In the genomic region with DNA sequence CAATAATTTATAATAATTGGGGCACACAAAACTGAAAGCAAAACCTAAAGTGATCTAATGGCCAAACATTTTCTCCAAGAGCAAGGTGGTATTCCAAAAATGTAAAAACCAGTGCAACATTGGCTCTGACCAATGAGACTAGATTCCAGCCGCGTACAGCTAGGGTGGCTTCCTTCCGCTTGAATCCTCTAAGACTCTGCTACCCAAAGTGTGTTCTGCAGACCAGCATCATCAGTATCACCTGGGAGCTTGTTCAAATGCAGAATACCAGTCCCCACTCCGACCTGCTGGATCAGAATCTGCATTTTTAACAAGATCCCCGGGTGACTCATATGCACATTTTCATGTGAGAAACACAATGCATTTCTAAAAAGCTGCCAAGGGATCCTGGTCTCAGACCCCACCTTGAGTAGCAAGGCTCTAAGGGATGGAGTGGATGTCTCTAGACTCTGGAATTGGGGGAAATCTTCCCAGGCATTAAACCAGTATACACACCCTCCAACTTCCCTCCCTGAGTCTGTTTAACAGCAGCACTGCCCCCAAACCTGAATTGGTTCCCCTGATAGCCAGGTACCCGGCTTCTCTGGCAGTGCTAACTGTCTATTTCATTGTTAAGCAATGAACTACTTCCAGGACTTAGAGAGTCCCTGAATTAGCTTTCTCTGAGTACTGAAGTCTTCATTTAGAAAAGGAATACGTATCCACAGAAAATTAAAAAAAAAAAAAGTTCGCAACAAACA, we compare ENCODE assay signal across 21 cellular contexts.
"Had no signal": no experiment of that assay in that cellular context is flagged by ENCODE, and none has a peak within 500 bp of the region (broad histone marks: within the 10 kb centered on the region; RNA-seq: fewer than 3 reads in every experiment).

No MANE protein-coding gene starts in this region.

- H3K36me3 Mint-ChIP-seq: naive thymus-derived CD8-positive, alpha-beta T cell; stimulated activated effector memory CD8-positive, alpha-beta T cell treated with anti-CD3 and anti-CD28 coated beads, Interleukin-12 subunit alpha, Interleukin-12 subunit beta, amount 100 ng/mL, for 72 hours had no signal

- DNase-seq: effector memory CD4-positive, alpha-beta T cell; glutamatergic neuron; left colon; left ventricle myocardium superior; mesenchymal stem cell; naive thymus-derived CD8-positive, alpha-beta T cell; psoas muscle; retina; stimulated activated CD4-positive, alpha-beta T cell treated with anti-CD3 and anti-CD28 coated beads, Interleukin-4, amount 100 ng/mL, for 1 hour; stimulated activated CD8-positive, alpha-beta memory T cell treated with anti-CD3 and anti-CD28 coated beads, Interleukin-4, amount 100 ng/mL, for 48 hours; tibial artery; upper lobe of left lung had no signal

- H3K4me3 ChIP-seq: esophagus muscularis mucosa, gastroesophageal sphincter, lung, psoas muscle, right lobe of liver, tibial artery, upper lobe of left lung, vagina had no signal

- H3K4me1 ChIP-seq: gastroesophageal sphincter, psoas muscle, right lobe of liver, tibial artery, vagina had no signal

- H3K9me3 ChIP-seq: esophagus muscularis mucosa, gastroesophageal sphincter, neutrophil, psoas muscle, right lobe of liver, tibial artery, upper lobe of left lung, vagina had no signal

- H3K27ac ChIP-seq: epithelial cell of prostate, esophagus muscularis mucosa, gastroesophageal sphincter, neutrophil, psoas muscle, right lobe of liver, tibial artery, upper lobe of left lung, vagina had no signal

- ATAC-seq: gastroesophageal sphincter; left colon; naive thymus-derived CD8-positive, alpha-beta T cell; stimulated activated effector memory CD8-positive, alpha-beta T cell treated with anti-CD3 and anti-CD28 coated beads, Interleukin-12 subunit alpha, Interleukin-12 subunit beta, amount 100 ng/mL, for 72 hours had no signal

- H3K4me1 Mint-ChIP-seq: stimulated activated effector memory CD8-positive, alpha-beta T cell treated with anti-CD3 and anti-CD28 coated beads, Interleukin-12 subunit alpha, Interleukin-12 subunit beta, amount 100 ng/mL, for 72 hours had no signal

- H3K27ac Mint-ChIP-seq: naive thymus-derived CD8-positive, alpha-beta T cell; stimulated activated effector memory CD8-positive, alpha-beta T cell treated with anti-CD3 and anti-CD28 coated beads, Interleukin-12 subunit alpha, Interleukin-12 subunit beta, amount 100 ng/mL, for 72 hours; stimulated activated naive CD8-positive, alpha-beta T cell treated with anti-CD3 and anti-CD28 coated beads, Interleukin-15, Interleukin-2, amounts not matched to agents 100 ng/mL and 50 ng/mL, for 24 hours had no signal

- H3K4me3 Mint-ChIP-seq: naive thymus-derived CD8-positive, alpha-beta T cell; stimulated activated effector memory CD8-positive, alpha-beta T cell treated with anti-CD3 and anti-CD28 coated beads, Interleukin-12 subunit alpha, Interleukin-12 subunit beta, amount 100 ng/mL, for 72 hours; stimulated activated naive CD8-positive, alpha-beta T cell treated with anti-CD3 and anti-CD28 coated beads, Interleukin-15, Interleukin-2, amounts not matched to agents 100 ng/mL and 50 ng/mL, for 24 hours had no signal

- H3K27me3 ChIP-seq: right lobe of liver, upper lobe of left lung, vagina had no signal

- H3K36me3 ChIP-seq: esophagus muscularis mucosa, gastroesophageal sphincter, neutrophil, right lobe of liver, tibial artery, upper lobe of left lung, vagina had no signal

- H3K9me3 Mint-ChIP-seq: naive thymus-derived CD8-positive, alpha-beta T cell; stimulated activated effector memory CD8-positive, alpha-beta T cell treated with anti-CD3 and anti-CD28 coated beads, Interleukin-12 subunit alpha, Interleukin-12 subunit beta, amount 100 ng/mL, for 72 hours; stimulated activated naive CD8-positive, alpha-beta T cell treated with anti-CD3 and anti-CD28 coated beads, Interleukin-15, Interleukin-2, amounts not matched to agents 100 ng/mL and 50 ng/mL, for 24 hours had no signal
